2 cellular contexts compared by ENCODE assay signal in the genomic region with DNA sequence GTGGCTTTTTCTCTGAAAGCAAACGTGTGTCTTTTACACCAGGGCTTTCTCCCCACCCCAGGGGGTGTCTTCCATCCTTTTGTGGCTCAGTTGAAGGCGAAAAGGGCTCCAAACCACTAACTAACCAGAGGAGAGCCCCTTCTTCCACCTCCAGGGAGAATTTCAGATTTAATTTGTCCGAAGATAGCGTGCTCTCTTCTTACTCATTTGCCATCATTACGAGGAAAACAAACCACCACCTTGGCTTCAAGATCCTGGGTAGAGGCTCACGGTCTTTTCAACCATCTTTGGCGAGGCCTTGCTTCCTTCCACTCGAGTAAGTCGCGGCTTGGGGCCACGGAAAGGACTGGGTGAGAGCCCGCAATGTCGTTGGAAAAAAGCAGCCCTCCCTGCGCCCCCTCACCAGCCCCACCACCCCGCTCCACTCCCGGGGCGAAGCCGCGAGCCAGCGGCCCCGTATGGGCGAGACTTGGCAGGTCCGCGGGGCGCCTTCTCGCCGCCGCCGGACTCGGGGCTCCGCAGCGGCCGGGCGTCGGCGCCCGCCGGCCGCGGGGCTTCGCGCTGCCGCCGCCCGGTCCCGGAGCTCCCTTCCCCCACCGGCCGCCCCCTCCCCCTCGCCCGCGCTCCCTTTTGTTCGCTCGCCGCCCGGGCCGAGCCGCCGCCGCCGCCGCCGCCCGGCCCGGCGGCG.
TF ChIP-seq lines count a peak whose summit lies in the region.

No MANE protein-coding gene starts in this region.

TF ChIP-seq in liver, 16 proteins besides CTCF, POLR2A, EP300 and RAD21:
- no peak for TF ChIP-seq EGR1 (IDR thresholded peaks at IDR 0.05; ENCODE audit: low read depth in 2 of 2)
- TF ChIP-seq FOXA1 (IDR thresholded peaks at IDR 0.05), result no peak
- TF ChIP-seq, protein P1, sequence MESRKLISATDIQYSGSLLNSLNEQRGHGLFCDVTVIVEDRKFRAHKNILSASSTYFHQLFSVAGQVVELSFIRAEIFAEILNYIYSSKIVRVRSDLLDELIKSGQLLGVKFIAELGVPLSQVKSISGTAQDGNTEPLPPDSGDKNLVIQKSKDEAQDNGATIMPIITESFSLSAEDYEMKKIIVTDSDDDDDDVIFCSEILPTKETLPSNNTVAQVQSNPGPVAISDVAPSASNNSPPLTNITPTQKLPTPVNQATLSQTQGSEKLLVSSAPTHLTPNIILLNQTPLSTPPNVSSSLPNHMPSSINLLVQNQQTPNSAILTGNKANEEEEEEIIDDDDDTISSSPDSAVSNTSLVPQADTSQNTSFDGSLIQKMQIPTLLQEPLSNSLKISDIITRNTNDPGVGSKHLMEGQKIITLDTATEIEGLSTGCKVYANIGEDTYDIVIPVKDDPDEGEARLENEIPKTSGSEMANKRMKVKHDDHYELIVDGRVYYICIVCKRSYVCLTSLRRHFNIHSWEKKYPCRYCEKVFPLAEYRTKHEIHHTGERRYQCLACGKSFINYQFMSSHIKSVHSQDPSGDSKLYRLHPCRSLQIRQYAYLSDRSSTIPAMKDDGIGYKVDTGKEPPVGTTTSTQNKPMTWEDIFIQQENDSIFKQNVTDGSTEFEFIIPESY (IDR thresholded peaks at IDR 0.05), result no peak
- TF ChIP-seq ATF3 (IDR thresholded peaks at IDR 0.05), result no peak
- TF ChIP-seq HNF4G (IDR thresholded peaks at IDR 0.05), result no peak
- TF ChIP-seq SP1 (IDR thresholded peaks at IDR 0.05), result no peak
- TF ChIP-seq, protein P2, sequence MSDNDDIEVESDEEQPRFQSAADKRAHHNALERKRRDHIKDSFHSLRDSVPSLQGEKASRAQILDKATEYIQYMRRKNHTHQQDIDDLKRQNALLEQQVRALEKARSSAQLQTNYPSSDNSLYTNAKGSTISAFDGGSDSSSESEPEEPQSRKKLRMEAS (IDR thresholded peaks at IDR 0.05), result no peak
- TF ChIP-seq FOXA2 (IDR thresholded peaks at IDR 0.05), result no peak
- no peak for TF ChIP-seq NR2F2 (IDR thresholded peaks at IDR 0.05)
- TF ChIP-seq TAF1 (conservative IDR thresholded peaks at IDR 0.05), result no peak
- no peak for TF ChIP-seq JUND (IDR thresholded peaks at IDR 0.05)
- no peak for TF ChIP-seq RXRA (IDR thresholded peaks at IDR 0.05)
- TF ChIP-seq YY1 (IDR thresholded peaks at IDR 0.05), result no peak
- no peak for TF ChIP-seq GABPA (IDR thresholded peaks at IDR 0.05 in 1 of 2, conservative IDR thresholded peaks at IDR 0.05 in 1 of 2)
- TF ChIP-seq, protein P3, sequence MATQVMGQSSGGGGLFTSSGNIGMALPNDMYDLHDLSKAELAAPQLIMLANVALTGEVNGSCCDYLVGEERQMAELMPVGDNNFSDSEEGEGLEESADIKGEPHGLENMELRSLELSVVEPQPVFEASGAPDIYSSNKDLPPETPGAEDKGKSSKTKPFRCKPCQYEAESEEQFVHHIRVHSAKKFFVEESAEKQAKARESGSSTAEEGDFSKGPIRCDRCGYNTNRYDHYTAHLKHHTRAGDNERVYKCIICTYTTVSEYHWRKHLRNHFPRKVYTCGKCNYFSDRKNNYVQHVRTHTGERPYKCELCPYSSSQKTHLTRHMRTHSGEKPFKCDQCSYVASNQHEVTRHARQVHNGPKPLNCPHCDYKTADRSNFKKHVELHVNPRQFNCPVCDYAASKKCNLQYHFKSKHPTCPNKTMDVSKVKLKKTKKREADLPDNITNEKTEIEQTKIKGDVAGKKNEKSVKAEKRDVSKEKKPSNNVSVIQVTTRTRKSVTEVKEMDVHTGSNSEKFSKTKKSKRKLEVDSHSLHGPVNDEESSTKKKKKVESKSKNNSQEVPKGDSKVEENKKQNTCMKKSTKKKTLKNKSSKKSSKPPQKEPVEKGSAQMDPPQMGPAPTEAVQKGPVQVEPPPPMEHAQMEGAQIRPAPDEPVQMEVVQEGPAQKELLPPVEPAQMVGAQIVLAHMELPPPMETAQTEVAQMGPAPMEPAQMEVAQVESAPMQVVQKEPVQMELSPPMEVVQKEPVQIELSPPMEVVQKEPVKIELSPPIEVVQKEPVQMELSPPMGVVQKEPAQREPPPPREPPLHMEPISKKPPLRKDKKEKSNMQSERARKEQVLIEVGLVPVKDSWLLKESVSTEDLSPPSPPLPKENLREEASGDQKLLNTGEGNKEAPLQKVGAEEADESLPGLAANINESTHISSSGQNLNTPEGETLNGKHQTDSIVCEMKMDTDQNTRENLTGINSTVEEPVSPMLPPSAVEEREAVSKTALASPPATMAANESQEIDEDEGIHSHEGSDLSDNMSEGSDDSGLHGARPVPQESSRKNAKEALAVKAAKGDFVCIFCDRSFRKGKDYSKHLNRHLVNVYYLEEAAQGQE (IDR thresholded peaks at IDR 0.05), result no peak
- no peak for TF ChIP-seq HNF4A (conservative IDR thresholded peaks at IDR 0.05)

TF ChIP-seq in HepG2, 621 proteins besides CTCF, POLR2A, EP300 and RAD21:
- TF ChIP-seq HHEX (CRISPR knock-in tag; IDR thresholded peaks at IDR 0.05), result no peak
- TF ChIP-seq, protein P4, sequence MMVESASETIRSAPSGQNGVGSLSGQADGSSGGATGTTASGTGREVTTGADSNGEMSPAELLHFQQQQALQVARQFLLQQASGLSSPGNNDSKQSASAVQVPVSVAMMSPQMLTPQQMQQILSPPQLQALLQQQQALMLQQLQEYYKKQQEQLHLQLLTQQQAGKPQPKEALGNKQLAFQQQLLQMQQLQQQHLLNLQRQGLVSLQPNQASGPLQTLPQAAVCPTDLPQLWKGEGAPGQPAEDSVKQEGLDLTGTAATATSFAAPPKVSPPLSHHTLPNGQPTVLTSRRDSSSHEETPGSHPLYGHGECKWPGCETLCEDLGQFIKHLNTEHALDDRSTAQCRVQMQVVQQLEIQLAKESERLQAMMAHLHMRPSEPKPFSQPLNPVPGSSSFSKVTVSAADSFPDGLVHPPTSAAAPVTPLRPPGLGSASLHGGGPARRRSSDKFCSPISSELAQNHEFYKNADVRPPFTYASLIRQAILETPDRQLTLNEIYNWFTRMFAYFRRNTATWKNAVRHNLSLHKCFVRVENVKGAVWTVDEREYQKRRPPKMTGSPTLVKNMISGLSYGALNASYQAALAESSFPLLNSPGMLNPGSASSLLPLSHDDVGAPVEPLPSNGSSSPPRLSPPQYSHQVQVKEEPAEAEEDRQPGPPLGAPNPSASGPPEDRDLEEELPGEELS (CRISPR knock-in tag; IDR thresholded peaks at IDR 0.05), result no peak
- no peak for TF ChIP-seq REL (CRISPR knock-in tag; conservative IDR thresholded peaks at IDR 0.05)
- TF ChIP-seq, protein P5, sequence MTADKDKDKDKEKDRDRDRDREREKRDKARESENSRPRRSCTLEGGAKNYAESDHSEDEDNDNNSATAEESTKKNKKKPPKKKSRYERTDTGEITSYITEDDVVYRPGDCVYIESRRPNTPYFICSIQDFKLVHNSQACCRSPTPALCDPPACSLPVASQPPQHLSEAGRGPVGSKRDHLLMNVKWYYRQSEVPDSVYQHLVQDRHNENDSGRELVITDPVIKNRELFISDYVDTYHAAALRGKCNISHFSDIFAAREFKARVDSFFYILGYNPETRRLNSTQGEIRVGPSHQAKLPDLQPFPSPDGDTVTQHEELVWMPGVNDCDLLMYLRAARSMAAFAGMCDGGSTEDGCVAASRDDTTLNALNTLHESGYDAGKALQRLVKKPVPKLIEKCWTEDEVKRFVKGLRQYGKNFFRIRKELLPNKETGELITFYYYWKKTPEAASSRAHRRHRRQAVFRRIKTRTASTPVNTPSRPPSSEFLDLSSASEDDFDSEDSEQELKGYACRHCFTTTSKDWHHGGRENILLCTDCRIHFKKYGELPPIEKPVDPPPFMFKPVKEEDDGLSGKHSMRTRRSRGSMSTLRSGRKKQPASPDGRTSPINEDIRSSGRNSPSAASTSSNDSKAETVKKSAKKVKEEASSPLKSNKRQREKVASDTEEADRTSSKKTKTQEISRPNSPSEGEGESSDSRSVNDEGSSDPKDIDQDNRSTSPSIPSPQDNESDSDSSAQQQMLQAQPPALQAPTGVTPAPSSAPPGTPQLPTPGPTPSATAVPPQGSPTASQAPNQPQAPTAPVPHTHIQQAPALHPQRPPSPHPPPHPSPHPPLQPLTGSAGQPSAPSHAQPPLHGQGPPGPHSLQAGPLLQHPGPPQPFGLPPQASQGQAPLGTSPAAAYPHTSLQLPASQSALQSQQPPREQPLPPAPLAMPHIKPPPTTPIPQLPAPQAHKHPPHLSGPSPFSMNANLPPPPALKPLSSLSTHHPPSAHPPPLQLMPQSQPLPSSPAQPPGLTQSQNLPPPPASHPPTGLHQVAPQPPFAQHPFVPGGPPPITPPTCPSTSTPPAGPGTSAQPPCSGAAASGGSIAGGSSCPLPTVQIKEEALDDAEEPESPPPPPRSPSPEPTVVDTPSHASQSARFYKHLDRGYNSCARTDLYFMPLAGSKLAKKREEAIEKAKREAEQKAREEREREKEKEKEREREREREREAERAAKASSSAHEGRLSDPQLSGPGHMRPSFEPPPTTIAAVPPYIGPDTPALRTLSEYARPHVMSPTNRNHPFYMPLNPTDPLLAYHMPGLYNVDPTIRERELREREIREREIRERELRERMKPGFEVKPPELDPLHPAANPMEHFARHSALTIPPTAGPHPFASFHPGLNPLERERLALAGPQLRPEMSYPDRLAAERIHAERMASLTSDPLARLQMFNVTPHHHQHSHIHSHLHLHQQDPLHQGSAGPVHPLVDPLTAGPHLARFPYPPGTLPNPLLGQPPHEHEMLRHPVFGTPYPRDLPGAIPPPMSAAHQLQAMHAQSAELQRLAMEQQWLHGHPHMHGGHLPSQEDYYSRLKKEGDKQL (CRISPR knock-in tag; IDR thresholded peaks at IDR 0.05; ENCODE audit: low read depth), result no peak
- TF ChIP-seq RFX1 (IDR thresholded peaks at IDR 0.05), result no peak
- no peak for TF ChIP-seq ZBTB7A (CRISPR knock-in tag; IDR thresholded peaks at IDR 0.05)
- no peak for TF ChIP-seq HNRNPUL1 (IDR thresholded peaks at IDR 0.05; ENCODE audit: low read depth, low read length)
- TF ChIP-seq ZBTB25 (CRISPR knock-in tag; IDR thresholded peaks at IDR 0.05), result no peak
- TF ChIP-seq KAT8 (CRISPR knock-in tag; IDR thresholded peaks at IDR 0.05), result no peak
- TF ChIP-seq KAT7 (CRISPR knock-in tag; IDR thresholded peaks at IDR 0.05; ENCODE audit: borderline replicate concordance), result no peak
- TF ChIP-seq, protein P6, sequence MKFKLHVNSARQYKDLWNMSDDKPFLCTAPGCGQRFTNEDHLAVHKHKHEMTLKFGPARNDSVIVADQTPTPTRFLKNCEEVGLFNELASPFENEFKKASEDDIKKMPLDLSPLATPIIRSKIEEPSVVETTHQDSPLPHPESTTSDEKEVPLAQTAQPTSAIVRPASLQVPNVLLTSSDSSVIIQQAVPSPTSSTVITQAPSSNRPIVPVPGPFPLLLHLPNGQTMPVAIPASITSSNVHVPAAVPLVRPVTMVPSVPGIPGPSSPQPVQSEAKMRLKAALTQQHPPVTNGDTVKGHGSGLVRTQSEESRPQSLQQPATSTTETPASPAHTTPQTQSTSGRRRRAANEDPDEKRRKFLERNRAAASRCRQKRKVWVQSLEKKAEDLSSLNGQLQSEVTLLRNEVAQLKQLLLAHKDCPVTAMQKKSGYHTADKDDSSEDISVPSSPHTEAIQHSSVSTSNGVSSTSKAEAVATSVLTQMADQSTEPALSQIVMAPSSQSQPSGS (CRISPR knock-in tag; IDR thresholded peaks at IDR 0.05), result no peak
- TF ChIP-seq HMG20B (CRISPR knock-in tag; conservative IDR thresholded peaks at IDR 0.05), result no peak
- TF ChIP-seq, protein P7, sequence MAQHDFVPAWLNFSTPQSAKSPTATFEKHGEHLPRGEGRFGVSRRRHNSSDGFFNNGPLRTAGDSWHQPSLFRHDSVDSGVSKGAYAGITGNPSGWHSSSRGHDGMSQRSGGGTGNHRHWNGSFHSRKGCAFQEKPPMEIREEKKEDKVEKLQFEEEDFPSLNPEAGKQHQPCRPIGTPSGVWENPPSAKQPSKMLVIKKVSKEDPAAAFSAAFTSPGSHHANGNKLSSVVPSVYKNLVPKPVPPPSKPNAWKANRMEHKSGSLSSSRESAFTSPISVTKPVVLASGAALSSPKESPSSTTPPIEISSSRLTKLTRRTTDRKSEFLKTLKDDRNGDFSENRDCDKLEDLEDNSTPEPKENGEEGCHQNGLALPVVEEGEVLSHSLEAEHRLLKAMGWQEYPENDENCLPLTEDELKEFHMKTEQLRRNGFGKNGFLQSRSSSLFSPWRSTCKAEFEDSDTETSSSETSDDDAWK (CRISPR knock-in tag; IDR thresholded peaks at IDR 0.05), result no peak
- no peak for TF ChIP-seq FOXA1 (IDR thresholded peaks at IDR 0.05)
- TF ChIP-seq FOXA1 (CRISPR knock-in tag; IDR thresholded peaks at IDR 0.05), result no peak
- no peak for TF ChIP-seq STAG1 (CRISPR knock-in tag; IDR thresholded peaks at IDR 0.05)
TF ChIP-seq in HepG2: peak in this region for 0.
